Comparison of ENCODE assay signal across 8 cellular contexts in genomic region chr12:56129210-56129691, GRCh38. TPM values are rescaled to one million over a fixed set of nuclear protein-coding genes. Genes with fewer than 3 reads are reported as not detected.
DNase-seq lines count a peak whose midpoint lies in the region; ATAC-seq and TF ChIP-seq lines count a peak whose summit lies in the region.

No MANE protein-coding gene starts in this region.

- no peak overlapping the region for H2AK5ac ChIP-seq in trophoblast cell (ENCODE audit: low read length)

- H2BK120ac ChIP-seq in trophoblast cell (ENCODE audit: insufficient read depth, low read length, poor library complexity): peak overlapping the region; percentile 40

- H4K91ac ChIP-seq in trophoblast cell (ENCODE audit: low read depth, low read length): peak overlapping the region; percentile 85

- peaks cover 9% of the 10 kb centered on the region for H3K79me1 ChIP-seq in trophoblast cell (ENCODE audit: low read length)

- H3K23ac ChIP-seq in trophoblast cell (ENCODE audit: low read length): no peak overlapping the region

- peak overlapping the region; percentile 18 for H2AFZ ChIP-seq in trophoblast cell (ENCODE audit: insufficient read depth, low read length, poor library complexity)

- H4K12ac ChIP-seq in trophoblast cell (ENCODE audit: low read depth, low read length): no peak overlapping the region

- H3K36me3 ChIP-seq in trophoblast cell (ENCODE audit: control insufficient read depth in 1 of 2, insufficient read depth in 2 of 2, low read length in 2 of 2) (peaks cover 24 to 38% of the 10 kb centered on the region in 2 experiments), aorta (ENCODE audit: control insufficient read depth in 1 of 2, insufficient read depth in 2 of 2, low read length in 1 of 2) (peaks cover 3 to 13% of the 10 kb centered on the region in 2 donors)

- H3K27me3 ChIP-seq in trophoblast cell (ENCODE audit: insufficient read depth, low read length) (no peaks in the 10 kb centered on the region), aorta (ENCODE audit: control insufficient read depth in 1 of 2, insufficient read depth in 2 of 2, low read length in 1 of 2) (no peaks in the 10 kb centered on the region)

- H3K9me3 ChIP-seq in trophoblast cell (ENCODE audit: insufficient read depth, low read depth, low read length) (no peaks in the 10 kb centered on the region), aorta (ENCODE audit: control insufficient read depth, low read length) (no peaks in the 10 kb centered on the region)

- WGBS in trophoblast cell (ENCODE audit: extremely low coverage, insufficient coverage, insufficient read length): no CpG with 5 or more reads among the region's 27 CpGs
- WGBS in aorta, 2 donors: 0% methylated on average over 27 of the region's 27 CpGs

- H2BK12ac ChIP-seq in trophoblast cell (ENCODE audit: low read length): no peak overlapping the region

- no peak overlapping the region for H3K9ac ChIP-seq in trophoblast cell (ENCODE audit: low read length)

- H3K27ac ChIP-seq in trophoblast cell (ENCODE audit: low read depth, low read length) (peak overlapping the region; percentile 20), aorta (ENCODE audit: low read depth in 1 of 2, low read length in 2 of 2) (peak overlapping the region in 1 of 2 donors; percentile 61)

- H3K4me1 ChIP-seq in trophoblast cell (ENCODE audit: control insufficient read depth in 1 of 2, insufficient read depth in 2 of 2, low read length in 2 of 2): peaks cover 11 to 12% of the 10 kb centered on the region in 2 experiments
- H3K4me1 ChIP-seq in aorta (ENCODE audit: control insufficient read depth in 1 of 2, insufficient read depth in 2 of 2, low read length in 2 of 2): peaks cover 0 to 5% of the 10 kb centered on the region in 2 donors

- H3K79me2 ChIP-seq in trophoblast cell (ENCODE audit: control insufficient read depth, insufficient read depth, low read length, poor library complexity): peaks cover 7% of the 10 kb centered on the region

- peak overlapping the region; percentile 97 for H3K14ac ChIP-seq in trophoblast cell (ENCODE audit: low read length)

- H3K4me2 ChIP-seq in trophoblast cell (ENCODE audit: low read length): peak overlapping the region; percentile 94

- no peak overlapping the region for H4K8ac ChIP-seq in trophoblast cell (ENCODE audit: low read depth, low read length)

- DNase-seq in GM12864 (ENCODE audit: low read depth) (no peak), SIG-M5 (lab: John Stamatoyannopoulos, UW) (peak; percentile 50), head of caudate nucleus (peak in 35 of 42 donors; percentile 13 to 61 (median 37)), trophoblast cell (peak; percentile 56 to 65), aorta (peak; percentile 82 to 92), dedifferentiated amniotic fluid mesenchymal stem cell (ENCODE audit: extremely low spot score) (no peak)
- DNase-seq in activated naive CD4-positive, alpha-beta T cell (lab: John Stamatoyannopoulos, UW): peak; percentile 11 to 61 (median 40)

- H3K4me3 ChIP-seq in GM12864 (ENCODE audit: low read depth, low read length): peak overlapping the region; percentile 88
- peak overlapping the region; percentile 87 for H3K4me3 ChIP-seq in trophoblast cell (ENCODE audit: low read depth, low read length)
- peak overlapping the region; percentile 50 to 67 for H3K4me3 ChIP-seq in aorta (ENCODE audit: low read length in 2 of 2)

- peak overlapping the region; percentile 94 for H3K18ac ChIP-seq in trophoblast cell (ENCODE audit: low read length)

- intact Hi-C loops in head of caudate nucleus (cut with DNase I) (loop anchor here (5.0 kb wide), 1 partner anchor 93 kb away; the partner anchor contains the start of genes NABP2 and RNF41), aorta (cut with DNase I) (loop anchor here in 1 of 2 donors (2.0 kb wide), 1 partner anchor 22 kb away; no protein-coding TSS in a partner anchor)

- ATAC-seq in HG02852 (IDR thresholded peaks at IDR 0.05; ENCODE audit: unreplicated experiment): peak; percentile 26
- peak; percentile 58 for ATAC-seq in aorta (ENCODE audit: low FRiP score)

- no peak for TF ChIP-seq CTCF in GM12864 (IDR thresholded peaks at IDR 0.05; ENCODE audit: low read depth, low read length, missing control alignments)

- peak overlapping the region; percentile 10 for H2BK5ac ChIP-seq in trophoblast cell (ENCODE audit: low read depth, low read length, poor library complexity)

- H3K4ac ChIP-seq in trophoblast cell (ENCODE audit: low read depth, low read length): no peak overlapping the region

RNA-seq across cellular contexts. Expression of gene ESYT1, which starts 1.2 kb away (rescaled TPM):
- 56.2 and 64.3 TPM in 2 replicates for polyA plus RNA-seq in trophoblast cell (2013)
- 100 to 1,000 TPM; 103 to 106 TPM for total RNA-seq in aorta
- 10 to 100 TPM; 27.0 to 54.6 TPM for polyA plus RNA-seq in aorta

RNA-seq across cellular contexts. Expression of gene ZC3H10, which starts 11.2 kb away (rescaled TPM):
- polyA plus RNA-seq in trophoblast cell (2013): 2.0 TPM in 2 replicates
- total RNA-seq in aorta: 1 to 10 TPM; 8.9 to 9.6 TPM
- 1 to 10 TPM; 1.8 to 3.1 TPM for polyA plus RNA-seq in aorta

RNA-seq across cellular contexts. Expression of gene RPL41, which starts 12.8 kb away (rescaled TPM):
- 9,463 and 9,643 TPM in 2 replicates for polyA plus RNA-seq in trophoblast cell (2013)
- 1,000 to 10,000 TPM; 2,225 to 2,370 TPM for total RNA-seq in aorta
- 1,000 to 10,000 TPM; 5,850 to 7,278 TPM for polyA plus RNA-seq in aorta

RNA-seq across cellular contexts. Expression of gene MYL6B, which starts 23.1 kb away (rescaled TPM):
- polyA plus RNA-seq in trophoblast cell (2013): 91.8 and 91.9 TPM in 2 replicates
- 10 to 100 TPM; 30.2 to 34.2 TPM for total RNA-seq in aorta
- polyA plus RNA-seq in aorta: 100 to 1,000 TPM in 1 of 2 donors, 10 to 100 TPM in 1; 66.6 to 101 TPM

RNA-seq across cellular contexts. Expression of gene PA2G4, which starts 24.9 kb away (rescaled TPM):
- polyA plus RNA-seq in trophoblast cell (2013): 131 and 133 TPM in 2 replicates
- 10 to 100 TPM; 59.9 to 63.5 TPM for total RNA-seq in aorta
- polyA plus RNA-seq in aorta: 10 to 100 TPM; 79.6 to 80.8 TPM

Comparison
In these comparisons a context has a peak if more than half of its experiments do, and no peak if none do; other contexts are left out.
1. DNase-seq: peak in SIG-M5 (single experiment), activated naive CD4-positive, alpha-beta T cell (4 of 4), head of caudate nucleus (35 of 42), trophoblast cell (2 of 2) and aorta (2 of 2); none in GM12864 (single experiment) and dedifferentiated amniotic fluid mesenchymal stem cell (single experiment).
2. Peak in every context shown above with its lines, with median percentiles within 50 percentile points of each other: H3K4me3 ChIP-seq.